In genomic region chr17:76014100-76014924, GRCh38 we compare ENCODE assay signal across 1 cellular context.
TF ChIP-seq lines count a peak whose summit lies in the region.

No MANE protein-coding gene starts in this region.

TF ChIP-seq in IMR-90, 13 proteins besides CTCF, POLR2A, EP300 and RAD21:
- TF ChIP-seq CHD1 (IDR thresholded peaks at IDR 0.05; ENCODE audit: low read depth, low read length) (no peak), SMC3 (IDR thresholded peaks at IDR 0.05; ENCODE audit: low read depth, low read length) (peak; percentile 62)
